1 cellular context compared by ENCODE assay signal in the genomic region with DNA sequence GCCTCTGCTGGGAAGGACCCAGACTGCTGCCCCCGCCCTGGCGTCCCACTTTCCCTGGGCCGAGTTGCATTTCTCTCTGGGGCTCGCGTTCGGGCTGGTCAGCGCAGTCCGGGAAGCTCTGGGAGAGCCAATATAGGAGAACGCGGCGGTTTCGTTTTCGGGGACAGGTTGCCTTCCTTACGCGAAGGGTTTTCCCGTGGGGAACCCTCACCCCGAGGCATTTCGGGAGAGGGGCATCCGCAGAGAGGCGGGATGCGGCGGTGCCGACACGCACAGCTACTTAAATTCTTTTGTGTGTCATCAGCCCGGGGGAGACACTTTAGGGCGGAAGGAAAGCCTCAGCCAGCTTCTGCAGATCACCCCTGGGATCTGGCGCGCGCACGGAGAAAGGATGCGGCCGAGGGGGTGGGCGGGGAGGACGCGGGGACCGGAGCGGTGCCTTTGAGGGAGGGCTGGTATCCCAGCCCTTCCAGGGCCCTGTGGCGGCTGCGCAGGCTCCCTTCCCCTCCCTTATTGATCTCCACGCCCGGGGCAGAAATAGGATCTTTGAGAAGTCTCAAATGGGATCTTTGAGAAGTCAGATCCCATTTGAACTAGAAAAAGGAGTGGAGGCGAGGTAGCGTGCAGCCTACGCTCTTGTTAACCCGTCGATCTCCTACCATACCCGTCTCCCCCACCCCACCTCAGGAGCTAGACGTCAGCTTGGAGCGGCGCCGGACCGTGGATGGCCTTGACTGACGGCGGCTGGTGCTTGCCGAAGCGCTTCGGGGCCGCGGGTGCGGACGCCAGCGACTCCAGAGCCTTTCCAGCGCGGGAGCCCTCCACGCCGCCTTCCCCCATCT.
TF ChIP-seq lines count a peak whose summit lies in the region.

No MANE protein-coding gene starts in this region.

TF ChIP-seq in WTC11, 78 proteins besides CTCF, POLR2A, EP300 and RAD21 (continued from another document):
- TF ChIP-seq, protein P1, sequence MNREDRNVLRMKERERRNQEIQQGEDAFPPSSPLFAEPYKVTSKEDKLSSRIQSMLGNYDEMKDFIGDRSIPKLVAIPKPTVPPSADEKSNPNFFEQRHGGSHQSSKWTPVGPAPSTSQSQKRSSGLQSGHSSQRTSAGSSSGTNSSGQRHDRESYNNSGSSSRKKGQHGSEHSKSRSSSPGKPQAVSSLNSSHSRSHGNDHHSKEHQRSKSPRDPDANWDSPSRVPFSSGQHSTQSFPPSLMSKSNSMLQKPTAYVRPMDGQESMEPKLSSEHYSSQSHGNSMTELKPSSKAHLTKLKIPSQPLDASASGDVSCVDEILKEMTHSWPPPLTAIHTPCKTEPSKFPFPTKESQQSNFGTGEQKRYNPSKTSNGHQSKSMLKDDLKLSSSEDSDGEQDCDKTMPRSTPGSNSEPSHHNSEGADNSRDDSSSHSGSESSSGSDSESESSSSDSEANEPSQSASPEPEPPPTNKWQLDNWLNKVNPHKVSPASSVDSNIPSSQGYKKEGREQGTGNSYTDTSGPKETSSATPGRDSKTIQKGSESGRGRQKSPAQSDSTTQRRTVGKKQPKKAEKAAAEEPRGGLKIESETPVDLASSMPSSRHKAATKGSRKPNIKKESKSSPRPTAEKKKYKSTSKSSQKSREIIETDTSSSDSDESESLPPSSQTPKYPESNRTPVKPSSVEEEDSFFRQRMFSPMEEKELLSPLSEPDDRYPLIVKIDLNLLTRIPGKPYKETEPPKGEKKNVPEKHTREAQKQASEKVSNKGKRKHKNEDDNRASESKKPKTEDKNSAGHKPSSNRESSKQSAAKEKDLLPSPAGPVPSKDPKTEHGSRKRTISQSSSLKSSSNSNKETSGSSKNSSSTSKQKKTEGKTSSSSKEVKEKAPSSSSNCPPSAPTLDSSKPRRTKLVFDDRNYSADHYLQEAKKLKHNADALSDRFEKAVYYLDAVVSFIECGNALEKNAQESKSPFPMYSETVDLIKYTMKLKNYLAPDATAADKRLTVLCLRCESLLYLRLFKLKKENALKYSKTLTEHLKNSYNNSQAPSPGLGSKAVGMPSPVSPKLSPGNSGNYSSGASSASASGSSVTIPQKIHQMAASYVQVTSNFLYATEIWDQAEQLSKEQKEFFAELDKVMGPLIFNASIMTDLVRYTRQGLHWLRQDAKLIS (CRISPR knock-in tag; IDR thresholded peaks at IDR 0.05; ENCODE audit: borderline replicate concordance) = no peak
- no peak for TF ChIP-seq SMAD3 (CRISPR knock-in tag; IDR thresholded peaks at IDR 0.05; ENCODE audit: borderline replicate concordance)
- TF ChIP-seq, protein P2, sequence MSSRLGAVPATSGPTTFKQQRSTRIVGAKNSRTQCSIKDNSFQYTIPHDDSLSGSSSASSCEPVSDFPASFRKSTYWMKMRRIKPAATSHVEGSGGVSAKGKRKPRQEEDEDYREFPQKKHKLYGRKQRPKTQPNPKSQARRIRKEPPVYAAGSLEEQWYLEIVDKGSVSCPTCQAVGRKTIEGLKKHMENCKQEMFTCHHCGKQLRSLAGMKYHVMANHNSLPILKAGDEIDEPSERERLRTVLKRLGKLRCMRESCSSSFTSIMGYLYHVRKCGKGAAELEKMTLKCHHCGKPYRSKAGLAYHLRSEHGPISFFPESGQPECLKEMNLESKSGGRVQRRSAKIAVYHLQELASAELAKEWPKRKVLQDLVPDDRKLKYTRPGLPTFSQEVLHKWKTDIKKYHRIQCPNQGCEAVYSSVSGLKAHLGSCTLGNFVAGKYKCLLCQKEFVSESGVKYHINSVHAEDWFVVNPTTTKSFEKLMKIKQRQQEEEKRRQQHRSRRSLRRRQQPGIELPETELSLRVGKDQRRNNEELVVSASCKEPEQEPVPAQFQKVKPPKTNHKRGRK (CRISPR knock-in tag; IDR thresholded peaks at IDR 0.05; ENCODE audit: borderline replicate concordance) = no peak
- TF ChIP-seq, protein P3, sequence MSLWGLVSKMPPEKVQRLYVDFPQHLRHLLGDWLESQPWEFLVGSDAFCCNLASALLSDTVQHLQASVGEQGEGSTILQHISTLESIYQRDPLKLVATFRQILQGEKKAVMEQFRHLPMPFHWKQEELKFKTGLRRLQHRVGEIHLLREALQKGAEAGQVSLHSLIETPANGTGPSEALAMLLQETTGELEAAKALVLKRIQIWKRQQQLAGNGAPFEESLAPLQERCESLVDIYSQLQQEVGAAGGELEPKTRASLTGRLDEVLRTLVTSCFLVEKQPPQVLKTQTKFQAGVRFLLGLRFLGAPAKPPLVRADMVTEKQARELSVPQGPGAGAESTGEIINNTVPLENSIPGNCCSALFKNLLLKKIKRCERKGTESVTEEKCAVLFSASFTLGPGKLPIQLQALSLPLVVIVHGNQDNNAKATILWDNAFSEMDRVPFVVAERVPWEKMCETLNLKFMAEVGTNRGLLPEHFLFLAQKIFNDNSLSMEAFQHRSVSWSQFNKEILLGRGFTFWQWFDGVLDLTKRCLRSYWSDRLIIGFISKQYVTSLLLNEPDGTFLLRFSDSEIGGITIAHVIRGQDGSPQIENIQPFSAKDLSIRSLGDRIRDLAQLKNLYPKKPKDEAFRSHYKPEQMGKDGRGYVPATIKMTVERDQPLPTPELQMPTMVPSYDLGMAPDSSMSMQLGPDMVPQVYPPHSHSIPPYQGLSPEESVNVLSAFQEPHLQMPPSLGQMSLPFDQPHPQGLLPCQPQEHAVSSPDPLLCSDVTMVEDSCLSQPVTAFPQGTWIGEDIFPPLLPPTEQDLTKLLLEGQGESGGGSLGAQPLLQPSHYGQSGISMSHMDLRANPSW (CRISPR knock-in tag; conservative IDR thresholded peaks at IDR 0.05; ENCODE audit: low read depth) = no peak
- TF ChIP-seq, protein P4, sequence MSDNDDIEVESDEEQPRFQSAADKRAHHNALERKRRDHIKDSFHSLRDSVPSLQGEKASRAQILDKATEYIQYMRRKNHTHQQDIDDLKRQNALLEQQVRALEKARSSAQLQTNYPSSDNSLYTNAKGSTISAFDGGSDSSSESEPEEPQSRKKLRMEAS (CRISPR knock-in tag; IDR thresholded peaks at IDR 0.05) = no peak
- TF ChIP-seq E2F1 (CRISPR knock-in tag; IDR thresholded peaks at IDR 0.05) = no peak
- TF ChIP-seq, protein P5, sequence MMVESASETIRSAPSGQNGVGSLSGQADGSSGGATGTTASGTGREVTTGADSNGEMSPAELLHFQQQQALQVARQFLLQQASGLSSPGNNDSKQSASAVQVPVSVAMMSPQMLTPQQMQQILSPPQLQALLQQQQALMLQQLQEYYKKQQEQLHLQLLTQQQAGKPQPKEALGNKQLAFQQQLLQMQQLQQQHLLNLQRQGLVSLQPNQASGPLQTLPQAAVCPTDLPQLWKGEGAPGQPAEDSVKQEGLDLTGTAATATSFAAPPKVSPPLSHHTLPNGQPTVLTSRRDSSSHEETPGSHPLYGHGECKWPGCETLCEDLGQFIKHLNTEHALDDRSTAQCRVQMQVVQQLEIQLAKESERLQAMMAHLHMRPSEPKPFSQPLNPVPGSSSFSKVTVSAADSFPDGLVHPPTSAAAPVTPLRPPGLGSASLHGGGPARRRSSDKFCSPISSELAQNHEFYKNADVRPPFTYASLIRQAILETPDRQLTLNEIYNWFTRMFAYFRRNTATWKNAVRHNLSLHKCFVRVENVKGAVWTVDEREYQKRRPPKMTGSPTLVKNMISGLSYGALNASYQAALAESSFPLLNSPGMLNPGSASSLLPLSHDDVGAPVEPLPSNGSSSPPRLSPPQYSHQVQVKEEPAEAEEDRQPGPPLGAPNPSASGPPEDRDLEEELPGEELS (CRISPR knock-in tag; IDR thresholded peaks at IDR 0.05) = no peak
- no peak for TF ChIP-seq ZNF425 (CRISPR knock-in tag; conservative IDR thresholded peaks at IDR 0.05)
- TF ChIP-seq ARID4B (CRISPR knock-in tag; IDR thresholded peaks at IDR 0.05; ENCODE audit: borderline replicate concordance) = no peak
- no peak for TF ChIP-seq ZNF416 (CRISPR knock-in tag; IDR thresholded peaks at IDR 0.05)
- no peak for TF ChIP-seq TP53 (CRISPR knock-in tag; IDR thresholded peaks at IDR 0.05)
- TF ChIP-seq SP1 (CRISPR knock-in tag; conservative IDR thresholded peaks at IDR 0.05) = no peak
- no peak for TF ChIP-seq ZNF317 (CRISPR knock-in tag; IDR thresholded peaks at IDR 0.05; ENCODE audit: borderline replicate concordance, low read depth)
TF ChIP-seq in WTC11: peak in this region for 0.
